ENCODE assay signal across 12 cellular contexts in genomic region chr7:101936223-101936611, GRCh38.
DNase-seq lines count a peak whose midpoint lies in the region; ATAC-seq, FAIRE-seq and TF ChIP-seq lines count a peak whose summit lies in the region.
"Had no signal": no experiment of that assay in that cellular context is flagged by ENCODE, and none has a peak within 500 bp of the region (broad histone marks: within the 10 kb centered on the region; RNA-seq: fewer than 3 reads in every experiment).

No MANE protein-coding gene starts in this region.

- H3K4me1 ChIP-seq in A549 (peaks cover 45% of the 10 kb centered on the region), cardiac muscle cell (ENCODE audit: low read depth) (peaks cover 61% of the 10 kb centered on the region), neuronal stem cell (ENCODE audit: control insufficient read depth in 2 of 2, insufficient read depth in 1 of 2, low read depth in 1 of 2, low read length in 2 of 2) (peaks cover 17 to 29% of the 10 kb centered on the region in 2 donors)

- no peak overlapping the region for H3K14ac ChIP-seq in neuronal stem cell (ENCODE audit: low read length)

- no peak overlapping the region for H3K4ac ChIP-seq in neuronal stem cell (ENCODE audit: low read length)

- H3K27me3 ChIP-seq in cardiac muscle cell = no peaks in the 10 kb centered on the region
- no peaks in the 10 kb centered on the region for H3K27me3 ChIP-seq in neuronal stem cell (ENCODE audit: control insufficient read depth in 3 of 3, insufficient read depth in 3 of 3, low read depth in 1 of 3, low read length in 3 of 3)

- H3K9ac ChIP-seq in neuronal stem cell (ENCODE audit: low read depth, low read length, poor library complexity) = peak overlapping the region; percentile 13

- H3K4me3 ChIP-seq in A549 = no peak overlapping the region
- H3K4me3 ChIP-seq in cardiac muscle cell = peak overlapping the region; percentile 3
- no peak overlapping the region for H3K4me3 ChIP-seq in neuronal stem cell (ENCODE audit: low read length in 2 of 2)

- no peaks in the 10 kb centered on the region for H3K9me3 Mint-ChIP-seq in activated naive CD4-positive, alpha-beta T cell treated with anti-CD3 and anti-CD28 coated beads, Interleukin-2, amount 50 U/mL, for 72 hours

- H2BK12ac ChIP-seq in neuronal stem cell (ENCODE audit: low read length) = no peak overlapping the region

- peak overlapping the region; percentile 39 for H3K23ac ChIP-seq in neuronal stem cell (ENCODE audit: low read depth, low read length, poor library complexity)

- no peaks in the 10 kb centered on the region for H3K36me3 Mint-ChIP-seq in activated naive CD4-positive, alpha-beta T cell treated with anti-CD3 and anti-CD28 coated beads, Interleukin-2, amount 50 U/mL, for 72 hours

- no peak overlapping the region for H2BK5ac ChIP-seq in neuronal stem cell (ENCODE audit: low read length)

- 83% methylated on average over 12 of the region's 13 CpGs for WGBS in A549 (ENCODE audit: missing lambda C conversion rate)
- no CpG with 5 or more reads among the region's 13 CpGs for WGBS in neuronal stem cell (ENCODE audit: extremely low coverage in 2 of 2, insufficient read length in 2 of 2, insufficient replicate concordance in 1 of 2), 2 donors

- POLR2A ChIA-PET in A549 (lab: Yijun Ruan, JAX) = no interaction called here
- POLR2A ChIA-PET in RWPE1 (lab: Yijun Ruan, JAX; ENCODE audit: low non-redundant PET) = no interaction called here

- DNase-seq in A549 (ENCODE audit: low read depth in 1 of 2, low spot score in 1 of 2) (no peak), RWPE1 (ENCODE audit: low spot score) (no peak), cardiac muscle cell (ENCODE audit: low read depth in 1 of 2, low spot score in 1 of 2) (no peak), neuronal stem cell (ENCODE audit: low spot score) (no peak), SHP77 treated with DMSO at 0.1 percent for 48 hours (lab: John Stamatoyannopoulos, UW) (no peak)
- no peak for DNase-seq in activated naive CD4-positive, alpha-beta T cell treated with anti-CD3 and anti-CD28 coated beads, Interleukin-2, amount 50 U/mL, for 72 hours (ENCODE audit: low spot score in 2 of 2)
- DNase-seq: activated CD4-positive, alpha-beta T cell treated with anti-CD3 and anti-CD28 coated beads, Interleukin-2, amount 50 U/mL, for 1 hour; NCI-H187 had no signal

- no peak for TF ChIP-seq POLR2A in A549 (IDR thresholded peaks at IDR 0.05; ENCODE audit: low read length)

- no peak overlapping the region for H2AFZ ChIP-seq in neuronal stem cell (ENCODE audit: low read length)

- peak overlapping the region; percentile 88 for H2AK5ac ChIP-seq in neuronal stem cell (ENCODE audit: low read depth, low read length)

- TF ChIP-seq CTCF in A549 (IDR thresholded peaks at IDR 0.05) (no peak), RWPE1 (conservative IDR thresholded peaks at IDR 0.05; ENCODE audit: low read depth) (no peak), cardiac muscle cell (IDR thresholded peaks at IDR 0.05; ENCODE audit: low read depth, low read length) (no peak)

- no peak for FAIRE-seq in A549 (lab: Jason Lieb, UNC)
- FAIRE-seq: bronchial epithelial cell, H54 had no signal

- H3K36me3 ChIP-seq in cardiac muscle cell = no peaks in the 10 kb centered on the region
- H3K36me3 ChIP-seq in neuronal stem cell (replicated peaks in 1 of 2; ENCODE audit: control insufficient read depth in 2 of 2, insufficient read depth in 2 of 2, low read length in 2 of 2) = peaks cover 3% of the 10 kb centered on the region in 2 donors

- peaks cover 5% of the 10 kb centered on the region; the same call in 1 of the 3 replicates for H3K9me3 ChIP-seq in A549
- no peaks in the 10 kb centered on the region for H3K9me3 ChIP-seq in cardiac muscle cell (ENCODE audit: low read depth)
- peaks cover 3% of the 10 kb centered on the region in 2 donors for H3K9me3 ChIP-seq in neuronal stem cell (replicated peaks in 1 of 2; ENCODE audit: control insufficient read depth in 2 of 2, insufficient read depth in 1 of 2, low read depth in 1 of 2, low read length in 2 of 2)

- peak overlapping the region; percentile 38 to 73; a peak in 4 of 6 replicates for H3K27ac ChIP-seq in A549
- H3K27ac ChIP-seq in RWPE1 = peak overlapping the region; percentile 38
- H3K27ac ChIP-seq in cardiac muscle cell = peak overlapping the region; percentile 66
- H3K27ac ChIP-seq in neuronal stem cell (replicated peaks; ENCODE audit: low read length) = no peak overlapping the region

- peak overlapping the region; percentile 72 for H3K18ac ChIP-seq in neuronal stem cell (ENCODE audit: low read length)

- H3K4me2 ChIP-seq in A549 (no peak overlapping the region), neuronal stem cell (ENCODE audit: insufficient read depth, low read length, poor library complexity, severe bottlenecking) (peak overlapping the region; percentile 36)

- H4K91ac ChIP-seq in neuronal stem cell (ENCODE audit: low read depth, low read length, poor library complexity) = no peak overlapping the region

- no peak for TF ChIP-seq RAD21 in A549 (conservative IDR thresholded peaks at IDR 0.05 in 1 of 2, IDR thresholded peaks at IDR 0.05 in 1 of 2)

- ATAC-seq in A549 (no peak), HG02678 (IDR thresholded peaks at IDR 0.05; ENCODE audit: unreplicated experiment) (no peak), GM21723 (IDR thresholded peaks at IDR 0.05; ENCODE audit: unreplicated experiment) (no peak)
- no peak for ATAC-seq in activated naive CD4-positive, alpha-beta T cell treated with anti-CD3 and anti-CD28 coated beads, Interleukin-2, amount 50 U/mL, for 72 hours

- CTCF ChIA-PET in A549 (lab: Yijun Ruan, JAX) = interaction anchor here (1.1 to 1.6 kb wide), 2 partner anchors 120 to 301 kb away, joined by 3 read pairs; no protein-coding TSS in a partner anchor
- CTCF ChIA-PET in RWPE1 (lab: Yijun Ruan, JAX) = no interaction called here

- TF ChIP-seq EP300 in A549 (IDR thresholded peaks at IDR 0.05) = no peak

- no peak overlapping the region for H2BK120ac ChIP-seq in neuronal stem cell (ENCODE audit: low read depth, low read length)

- peak overlapping the region in 1 of 2 donors; percentile 66 for H3K27ac Mint-ChIP-seq in activated naive CD4-positive, alpha-beta T cell treated with anti-CD3 and anti-CD28 coated beads, Interleukin-2, amount 50 U/mL, for 72 hours

- H4K8ac ChIP-seq in neuronal stem cell (ENCODE audit: low read depth, low read length) = no peak overlapping the region

- no peak overlapping the region for H2BK15ac ChIP-seq in neuronal stem cell (ENCODE audit: low read length)

- peaks cover 6% of the 10 kb centered on the region for H3K79me1 ChIP-seq in neuronal stem cell (ENCODE audit: low read depth, low read length)

TF ChIP-seq in A549, 52 proteins besides CTCF, POLR2A, EP300 and RAD21:
- TF ChIP-seq MYC (IDR thresholded peaks at IDR 0.05; ENCODE audit: borderline replicate concordance, low read length) (no peak), RARB (CRISPR knock-in tag; IDR thresholded peaks at IDR 0.05) (no peak), ZC3H11A (IDR thresholded peaks at IDR 0.05) (no peak), JUNB (IDR thresholded peaks at IDR 0.05) (no peak), ZFP36 (IDR thresholded peaks at IDR 0.05; ENCODE audit: borderline replicate concordance, partially characterized antibody) (no peak), KDM1A (IDR thresholded peaks at IDR 0.05; ENCODE audit: low read depth) (no peak), KDM5A (IDR thresholded peaks at IDR 0.05) (no peak), FOSL2 (IDR thresholded peaks at IDR 0.05) (no peak), FOSL2 (CRISPR knock-in tag; IDR thresholded peaks at IDR 0.05) (no peak), TFCP2L1 (CRISPR knock-in tag; IDR thresholded peaks at IDR 0.05) (no peak), EHMT2 (IDR thresholded peaks at IDR 0.05; ENCODE audit: low read depth) (no peak)
- TF ChIP-seq, protein P1, sequence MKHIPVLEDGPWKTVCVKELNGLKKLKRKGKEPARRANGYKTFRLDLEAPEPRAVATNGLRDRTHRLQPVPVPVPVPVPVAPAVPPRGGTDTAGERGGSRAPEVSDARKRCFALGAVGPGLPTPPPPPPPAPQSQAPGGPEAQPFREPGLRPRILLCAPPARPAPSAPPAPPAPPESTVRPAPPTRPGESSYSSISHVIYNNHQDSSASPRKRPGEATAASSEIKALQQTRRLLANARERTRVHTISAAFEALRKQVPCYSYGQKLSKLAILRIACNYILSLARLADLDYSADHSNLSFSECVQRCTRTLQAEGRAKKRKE (CRISPR knock-in tag; IDR thresholded peaks at IDR 0.05; ENCODE audit: low read depth) = no peak
TF ChIP-seq in A549: peak in this region for 0.
